Comparison of ENCODE assay signal across 8 cellular contexts in the genomic region with DNA sequence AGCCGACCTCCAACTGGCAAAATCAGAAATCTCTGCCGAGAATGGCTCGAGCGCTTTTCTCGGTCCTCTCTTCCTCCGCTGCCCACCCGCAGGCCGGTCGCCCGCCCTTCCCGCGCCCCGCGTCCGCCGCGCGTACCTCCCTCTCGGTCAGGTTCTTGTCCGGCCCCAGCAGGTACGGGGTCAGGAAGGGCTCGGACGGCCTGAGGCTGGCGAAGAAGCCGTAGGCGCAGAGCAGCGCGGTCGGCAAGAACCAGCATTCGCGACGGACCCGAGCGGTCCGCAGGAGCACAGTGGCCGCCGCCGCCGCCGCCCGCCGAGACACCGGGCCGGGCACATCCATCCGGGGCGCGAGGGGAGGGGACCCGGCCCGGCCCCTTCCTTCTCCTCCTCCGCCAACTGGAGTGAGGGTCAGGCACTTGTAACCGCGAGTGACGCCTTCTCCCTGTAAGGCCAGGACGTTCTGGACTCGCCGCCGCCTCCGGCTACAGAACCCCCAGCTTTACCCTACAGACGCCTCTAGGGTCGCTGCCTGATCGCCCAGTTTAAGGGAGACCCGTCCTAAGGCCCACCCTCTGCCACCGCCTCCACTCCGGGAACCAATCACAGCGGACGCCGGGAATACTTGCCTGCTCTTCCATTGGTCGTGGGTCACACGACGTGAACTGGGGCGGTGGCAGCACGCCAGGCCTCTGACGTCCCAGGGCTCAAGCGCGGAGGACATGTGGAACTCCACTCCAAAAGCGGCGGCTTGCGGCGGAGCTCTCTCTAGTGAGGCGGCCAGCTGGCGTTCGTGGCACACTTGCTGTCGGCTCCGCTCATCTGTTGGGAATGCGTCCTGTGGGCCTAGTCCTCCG. TPM values are rescaled to one million over a fixed set of nuclear protein-coding genes. Genes with fewer than 3 reads are reported as not detected.
DNase-seq lines count a peak whose midpoint lies in the region; ATAC-seq and TF ChIP-seq lines count a peak whose summit lies in the region.

A gene with protein sequence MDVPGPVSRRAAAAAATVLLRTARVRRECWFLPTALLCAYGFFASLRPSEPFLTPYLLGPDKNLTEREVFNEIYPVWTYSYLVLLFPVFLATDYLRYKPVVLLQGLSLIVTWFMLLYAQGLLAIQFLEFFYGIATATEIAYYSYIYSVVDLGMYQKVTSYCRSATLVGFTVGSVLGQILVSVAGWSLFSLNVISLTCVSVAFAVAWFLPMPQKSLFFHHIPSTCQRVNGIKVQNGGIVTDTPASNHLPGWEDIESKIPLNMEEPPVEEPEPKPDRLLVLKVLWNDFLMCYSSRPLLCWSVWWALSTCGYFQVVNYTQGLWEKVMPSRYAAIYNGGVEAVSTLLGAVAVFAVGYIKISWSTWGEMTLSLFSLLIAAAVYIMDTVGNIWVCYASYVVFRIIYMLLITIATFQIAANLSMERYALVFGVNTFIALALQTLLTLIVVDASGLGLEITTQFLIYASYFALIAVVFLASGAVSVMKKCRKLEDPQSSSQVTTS (minus strand): TSS at position 518 of the 854 bp plus-strand sequence. CDS start 178 bp downstream, at position 340.

- H3K9ac ChIP-seq in rectal smooth muscle tissue (ENCODE audit: low read length), result peak within 1 kb of the TSS; percentile 85

- in situ Hi-C loops in astrocyte of the cerebellum (cut with HindIII; ENCODE audit: low sequenced_read_pairs), result no loop called here

- DNase-seq in NCI-H1930 (lab: John Stamatoyannopoulos, UW) (peak; percentile 95 to 98), T-helper 9 cell (peak; percentile 88), astrocyte of the cerebellum (ENCODE audit: low read depth) (peak; percentile 98), hepatic stellate cell (ENCODE audit: low spot score) (peak; percentile 98), aorta (peak; percentile 100)

- TF ChIP-seq POLR2A in GM18505 (IDR thresholded peaks at IDR 0.05; ENCODE audit: borderline replicate concordance, extremely low read depth, insufficient read depth, insufficient read length), result peak; percentile 88

- H3K27me3 ChIP-seq in rectal smooth muscle tissue (ENCODE audit: control insufficient read depth, insufficient read depth, low read length) (no peaks in the 10 kb centered on the region), aorta (ENCODE audit: control insufficient read depth in 1 of 2, insufficient read depth in 2 of 2, low read length in 1 of 2) (no peaks in the 10 kb centered on the region)

- TF ChIP-seq CTCF in astrocyte of the cerebellum (IDR thresholded peaks at IDR 0.05; ENCODE audit: low read depth, low read length, missing control alignments), result peak; percentile 24

- no peaks in the 10 kb centered on the region for H3K36me3 ChIP-seq in rectal smooth muscle tissue (ENCODE audit: control insufficient read depth, insufficient read depth, low read length)
- H3K36me3 ChIP-seq in aorta (ENCODE audit: control insufficient read depth in 1 of 2, insufficient read depth in 2 of 2, low read length in 1 of 2), result no peaks in the 10 kb centered on the region

- no peaks in the 10 kb centered on the region for H3K9me3 ChIP-seq in aorta (ENCODE audit: control insufficient read depth, low read length)

- 0 to 1% methylated on average over 65 to 86 of the region's 86 CpGs for WGBS in aorta, 2 donors

- H3K27ac ChIP-seq in rectal smooth muscle tissue (ENCODE audit: low read depth, low read length) (peak within 1 kb of the TSS; percentile 99), aorta (ENCODE audit: low read depth in 1 of 2, low read length in 2 of 2) (peak within 1 kb of the TSS; percentile 87 to 99)

- H3K4me3 ChIP-seq in astrocyte of the cerebellum (ENCODE audit: low read depth, low read length) (peak within 1 kb of the TSS; percentile 61), rectal smooth muscle tissue (ENCODE audit: low read length) (peak within 1 kb of the TSS; percentile 82), aorta (ENCODE audit: low read length in 2 of 2) (peak within 1 kb of the TSS; percentile 52 to 87)

- H3K4me1 ChIP-seq in rectal smooth muscle tissue (ENCODE audit: control insufficient read depth, insufficient read depth, low read length) (peaks cover 15% of the 10 kb centered on the region), aorta (ENCODE audit: control insufficient read depth in 1 of 2, insufficient read depth in 2 of 2, low read length in 2 of 2) (peaks cover 3 to 4% of the 10 kb centered on the region in 2 donors)

- ATAC-seq in GM18505 (IDR thresholded peaks at IDR 0.05; ENCODE audit: unreplicated experiment), result peak; percentile 98
- ATAC-seq in HG02973 (IDR thresholded peaks at IDR 0.05; ENCODE audit: unreplicated experiment), result peak; percentile 97
- peak; percentile 99 for ATAC-seq in aorta (ENCODE audit: low FRiP score)

- intact Hi-C loops in aorta (cut with DNase I), result loop anchor here in 1 of 2 donors (5.0 kb wide), 1 partner anchor 118 kb away; the partner anchor contains the start of genes BLZF1 and NME7

RNA-seq across cellular contexts. Expression of the gene that starts here (rescaled TPM):
- total RNA-seq in aorta, result 10 to 100 TPM in 1 of 2 donors, 1 to 10 TPM in 1; 8.7 to 26.9 TPM
- 1 to 10 TPM; 3.5 to 8.1 TPM for polyA plus RNA-seq in aorta

Comparison
In these comparisons a context has a peak if more than half of its experiments do, and no peak if none do; other contexts are left out.
1. Peak in every context shown above with its lines: DNase-seq, ATAC-seq, H3K4me3 ChIP-seq and H3K27ac ChIP-seq.